ENCODE assay signal across 1 cellular context in the genomic region with DNA sequence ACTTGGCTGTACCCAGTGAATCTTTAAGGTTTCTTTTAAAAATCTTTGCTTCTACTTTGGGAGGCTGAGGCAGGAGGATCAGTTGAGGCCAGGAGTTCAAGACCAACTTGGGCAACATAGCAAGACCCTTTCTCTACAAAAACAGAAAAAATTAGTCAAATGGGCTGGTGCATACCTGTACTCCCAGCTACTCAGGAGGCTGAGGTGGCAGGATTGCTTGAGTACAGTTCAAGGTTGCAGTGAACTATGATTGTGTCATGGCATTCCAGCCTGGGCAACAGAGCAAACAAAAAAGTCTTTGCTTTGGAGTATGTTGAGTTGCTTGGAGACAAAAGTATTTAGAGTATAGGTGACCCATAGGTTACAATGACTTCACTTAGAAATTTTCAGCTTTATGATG.
TF ChIP-seq lines count a peak whose summit lies in the region.

No MANE protein-coding gene starts in this region.

TF ChIP-seq in HepG2, 621 proteins besides CTCF, POLR2A, EP300 and RAD21 (continued from another document and continues in another):
- TF ChIP-seq AHR (CRISPR knock-in tag; IDR thresholded peaks at IDR 0.05) (no peak), RBM39 (IDR thresholded peaks at IDR 0.05; ENCODE audit: low read depth, low read length, poor library complexity, severe bottlenecking) (no peak), ZNF296 (CRISPR knock-in tag; conservative IDR thresholded peaks at IDR 0.05) (no peak), TCF7 (IDR thresholded peaks at IDR 0.05; ENCODE audit: low read depth) (0 out of 2 replicates have a peak, but pooled peaks have one; percentile 32), SMC3 (IDR thresholded peaks at IDR 0.05; ENCODE audit: low read length) (peak; percentile 49), EEA1 (CRISPR knock-in tag; IDR thresholded peaks at IDR 0.05; ENCODE audit: borderline replicate concordance) (no peak), PAWR (CRISPR knock-in tag; IDR thresholded peaks at IDR 0.05; ENCODE audit: borderline replicate concordance) (no peak), ZNF20 (CRISPR knock-in tag; IDR thresholded peaks at IDR 0.05) (no peak), ZMYM3 (CRISPR knock-in tag; IDR thresholded peaks at IDR 0.05) (peak; percentile 87), ZNF17 (CRISPR knock-in tag; IDR thresholded peaks at IDR 0.05) (no peak), ZNF773 (CRISPR knock-in tag; IDR thresholded peaks at IDR 0.05; ENCODE audit: borderline replicate concordance) (no peak), ZNF670 (CRISPR knock-in tag; IDR thresholded peaks at IDR 0.05; ENCODE audit: borderline replicate concordance) (no peak), ASH2L (IDR thresholded peaks at IDR 0.05; ENCODE audit: insufficient read length, low read depth, low read length) (peak; percentile 63), NR2F2 (IDR thresholded peaks at IDR 0.05; ENCODE audit: borderline replicate concordance, low read depth) (peak; percentile 58), NONO (IDR thresholded peaks at IDR 0.05) (no peak), NONO (CRISPR knock-in tag; conservative IDR thresholded peaks at IDR 0.05) (peak; percentile 53), MAFF (IDR thresholded peaks at IDR 0.05; ENCODE audit: low read depth, low read length) (peak; percentile 68), REPIN1 (CRISPR knock-in tag; IDR thresholded peaks at IDR 0.05; ENCODE audit: borderline replicate concordance, low read depth) (peak; percentile 53; the same call in 1 of the 2 replicates), RFXAP (CRISPR knock-in tag; IDR thresholded peaks at IDR 0.05; ENCODE audit: borderline replicate concordance) (0 out of 2 replicates have a peak, but pooled peaks have one; percentile 31), ARNT (IDR thresholded peaks at IDR 0.05) (no peak), ZNF431 (CRISPR knock-in tag; IDR thresholded peaks at IDR 0.05; ENCODE audit: borderline replicate concordance, low read depth) (no peak), ZNF883 (CRISPR knock-in tag; IDR thresholded peaks at IDR 0.05; ENCODE audit: not compliant biosample characterization) (no peak), SRSF1 (optimal IDR thresholded peaks at IDR 0.05; ENCODE audit: low read depth, low read length) (no peak), ZNF124 (CRISPR knock-in tag; IDR thresholded peaks at IDR 0.05) (peak; percentile 80; the same call in 1 of the 2 replicates), RBAK (CRISPR knock-in tag; IDR thresholded peaks at IDR 0.05) (no peak), ZBTB1 (CRISPR knock-in tag; IDR thresholded peaks at IDR 0.05; ENCODE audit: borderline replicate concordance) (no peak), ZNF333 (CRISPR knock-in tag; IDR thresholded peaks at IDR 0.05; ENCODE audit: borderline replicate concordance) (no peak), KDM6A (CRISPR knock-in tag; IDR thresholded peaks at IDR 0.05; ENCODE audit: low read depth) (peak; percentile 72), GATAD2A (CRISPR knock-in tag; IDR thresholded peaks at IDR 0.05) (peak; percentile 93), ZSCAN30 (CRISPR knock-in tag; IDR thresholded peaks at IDR 0.05) (no peak)
- TF ChIP-seq, protein P1, sequence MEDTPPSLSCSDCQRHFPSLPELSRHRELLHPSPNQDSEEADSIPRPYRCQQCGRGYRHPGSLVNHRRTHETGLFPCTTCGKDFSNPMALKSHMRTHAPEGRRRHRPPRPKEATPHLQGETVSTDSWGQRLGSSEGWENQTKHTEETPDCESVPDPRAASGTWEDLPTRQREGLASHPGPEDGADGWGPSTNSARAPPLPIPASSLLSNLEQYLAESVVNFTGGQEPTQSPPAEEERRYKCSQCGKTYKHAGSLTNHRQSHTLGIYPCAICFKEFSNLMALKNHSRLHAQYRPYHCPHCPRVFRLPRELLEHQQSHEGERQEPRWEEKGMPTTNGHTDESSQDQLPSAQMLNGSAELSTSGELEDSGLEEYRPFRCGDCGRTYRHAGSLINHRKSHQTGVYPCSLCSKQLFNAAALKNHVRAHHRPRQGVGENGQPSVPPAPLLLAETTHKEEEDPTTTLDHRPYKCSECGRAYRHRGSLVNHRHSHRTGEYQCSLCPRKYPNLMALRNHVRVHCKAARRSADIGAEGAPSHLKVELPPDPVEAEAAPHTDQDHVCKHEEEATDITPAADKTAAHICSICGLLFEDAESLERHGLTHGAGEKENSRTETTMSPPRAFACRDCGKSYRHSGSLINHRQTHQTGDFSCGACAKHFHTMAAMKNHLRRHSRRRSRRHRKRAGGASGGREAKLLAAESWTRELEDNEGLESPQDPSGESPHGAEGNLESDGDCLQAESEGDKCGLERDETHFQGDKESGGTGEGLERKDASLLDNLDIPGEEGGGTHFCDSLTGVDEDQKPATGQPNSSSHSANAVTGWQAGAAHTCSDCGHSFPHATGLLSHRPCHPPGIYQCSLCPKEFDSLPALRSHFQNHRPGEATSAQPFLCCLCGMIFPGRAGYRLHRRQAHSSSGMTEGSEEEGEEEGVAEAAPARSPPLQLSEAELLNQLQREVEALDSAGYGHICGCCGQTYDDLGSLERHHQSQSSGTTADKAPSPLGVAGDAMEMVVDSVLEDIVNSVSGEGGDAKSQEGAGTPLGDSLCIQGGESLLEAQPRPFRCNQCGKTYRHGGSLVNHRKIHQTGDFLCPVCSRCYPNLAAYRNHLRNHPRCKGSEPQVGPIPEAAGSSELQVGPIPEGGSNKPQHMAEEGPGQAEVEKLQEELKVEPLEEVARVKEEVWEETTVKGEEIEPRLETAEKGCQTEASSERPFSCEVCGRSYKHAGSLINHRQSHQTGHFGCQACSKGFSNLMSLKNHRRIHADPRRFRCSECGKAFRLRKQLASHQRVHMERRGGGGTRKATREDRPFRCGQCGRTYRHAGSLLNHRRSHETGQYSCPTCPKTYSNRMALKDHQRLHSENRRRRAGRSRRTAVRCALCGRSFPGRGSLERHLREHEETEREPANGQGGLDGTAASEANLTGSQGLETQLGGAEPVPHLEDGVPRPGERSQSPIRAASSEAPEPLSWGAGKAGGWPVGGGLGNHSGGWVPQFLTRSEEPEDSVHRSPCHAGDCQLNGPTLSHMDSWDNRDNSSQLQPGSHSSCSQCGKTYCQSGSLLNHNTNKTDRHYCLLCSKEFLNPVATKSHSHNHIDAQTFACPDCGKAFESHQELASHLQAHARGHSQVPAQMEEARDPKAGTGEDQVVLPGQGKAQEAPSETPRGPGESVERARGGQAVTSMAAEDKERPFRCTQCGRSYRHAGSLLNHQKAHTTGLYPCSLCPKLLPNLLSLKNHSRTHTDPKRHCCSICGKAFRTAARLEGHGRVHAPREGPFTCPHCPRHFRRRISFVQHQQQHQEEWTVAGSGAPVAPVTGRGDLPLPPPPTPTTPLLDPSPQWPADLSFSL (CRISPR knock-in tag; IDR thresholded peaks at IDR 0.05), result no peak
- TF ChIP-seq, protein P2, sequence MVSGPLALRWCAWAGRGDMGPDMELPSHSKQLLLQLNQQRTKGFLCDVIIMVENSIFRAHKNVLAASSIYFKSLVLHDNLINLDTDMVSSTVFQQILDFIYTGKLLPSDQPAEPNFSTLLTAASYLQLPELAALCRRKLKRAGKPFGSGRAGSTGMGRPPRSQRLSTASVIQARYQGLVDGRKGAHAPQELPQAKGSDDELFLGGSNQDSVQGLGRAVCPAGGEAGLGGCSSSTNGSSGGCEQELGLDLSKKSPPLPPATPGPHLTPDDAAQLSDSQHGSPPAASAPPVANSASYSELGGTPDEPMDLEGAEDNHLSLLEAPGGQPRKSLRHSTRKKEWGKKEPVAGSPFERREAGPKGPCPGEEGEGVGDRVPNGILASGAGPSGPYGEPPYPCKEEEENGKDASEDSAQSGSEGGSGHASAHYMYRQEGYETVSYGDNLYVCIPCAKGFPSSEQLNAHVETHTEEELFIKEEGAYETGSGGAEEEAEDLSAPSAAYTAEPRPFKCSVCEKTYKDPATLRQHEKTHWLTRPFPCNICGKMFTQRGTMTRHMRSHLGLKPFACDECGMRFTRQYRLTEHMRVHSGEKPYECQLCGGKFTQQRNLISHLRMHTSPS (CRISPR knock-in tag; IDR thresholded peaks at IDR 0.05; ENCODE audit: low read depth), result peak; percentile 71; the same call in 1 of the 2 replicates
- TF ChIP-seq, protein P3, sequence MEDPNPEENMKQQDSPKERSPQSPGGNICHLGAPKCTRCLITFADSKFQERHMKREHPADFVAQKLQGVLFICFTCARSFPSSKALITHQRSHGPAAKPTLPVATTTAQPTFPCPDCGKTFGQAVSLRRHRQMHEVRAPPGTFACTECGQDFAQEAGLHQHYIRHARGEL (CRISPR knock-in tag; IDR thresholded peaks at IDR 0.05), result no peak
- TF ChIP-seq, protein P4, sequence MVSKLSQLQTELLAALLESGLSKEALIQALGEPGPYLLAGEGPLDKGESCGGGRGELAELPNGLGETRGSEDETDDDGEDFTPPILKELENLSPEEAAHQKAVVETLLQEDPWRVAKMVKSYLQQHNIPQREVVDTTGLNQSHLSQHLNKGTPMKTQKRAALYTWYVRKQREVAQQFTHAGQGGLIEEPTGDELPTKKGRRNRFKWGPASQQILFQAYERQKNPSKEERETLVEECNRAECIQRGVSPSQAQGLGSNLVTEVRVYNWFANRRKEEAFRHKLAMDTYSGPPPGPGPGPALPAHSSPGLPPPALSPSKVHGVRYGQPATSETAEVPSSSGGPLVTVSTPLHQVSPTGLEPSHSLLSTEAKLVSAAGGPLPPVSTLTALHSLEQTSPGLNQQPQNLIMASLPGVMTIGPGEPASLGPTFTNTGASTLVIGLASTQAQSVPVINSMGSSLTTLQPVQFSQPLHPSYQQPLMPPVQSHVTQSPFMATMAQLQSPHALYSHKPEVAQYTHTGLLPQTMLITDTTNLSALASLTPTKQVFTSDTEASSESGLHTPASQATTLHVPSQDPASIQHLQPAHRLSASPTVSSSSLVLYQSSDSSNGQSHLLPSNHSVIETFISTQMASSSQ (IDR thresholded peaks at IDR 0.05; ENCODE audit: low read depth), result no peak
- TF ChIP-seq, protein P4 (CRISPR knock-in tag; IDR thresholded peaks at IDR 0.05; ENCODE audit: borderline replicate concordance), result no peak
- TF ChIP-seq, protein P5, sequence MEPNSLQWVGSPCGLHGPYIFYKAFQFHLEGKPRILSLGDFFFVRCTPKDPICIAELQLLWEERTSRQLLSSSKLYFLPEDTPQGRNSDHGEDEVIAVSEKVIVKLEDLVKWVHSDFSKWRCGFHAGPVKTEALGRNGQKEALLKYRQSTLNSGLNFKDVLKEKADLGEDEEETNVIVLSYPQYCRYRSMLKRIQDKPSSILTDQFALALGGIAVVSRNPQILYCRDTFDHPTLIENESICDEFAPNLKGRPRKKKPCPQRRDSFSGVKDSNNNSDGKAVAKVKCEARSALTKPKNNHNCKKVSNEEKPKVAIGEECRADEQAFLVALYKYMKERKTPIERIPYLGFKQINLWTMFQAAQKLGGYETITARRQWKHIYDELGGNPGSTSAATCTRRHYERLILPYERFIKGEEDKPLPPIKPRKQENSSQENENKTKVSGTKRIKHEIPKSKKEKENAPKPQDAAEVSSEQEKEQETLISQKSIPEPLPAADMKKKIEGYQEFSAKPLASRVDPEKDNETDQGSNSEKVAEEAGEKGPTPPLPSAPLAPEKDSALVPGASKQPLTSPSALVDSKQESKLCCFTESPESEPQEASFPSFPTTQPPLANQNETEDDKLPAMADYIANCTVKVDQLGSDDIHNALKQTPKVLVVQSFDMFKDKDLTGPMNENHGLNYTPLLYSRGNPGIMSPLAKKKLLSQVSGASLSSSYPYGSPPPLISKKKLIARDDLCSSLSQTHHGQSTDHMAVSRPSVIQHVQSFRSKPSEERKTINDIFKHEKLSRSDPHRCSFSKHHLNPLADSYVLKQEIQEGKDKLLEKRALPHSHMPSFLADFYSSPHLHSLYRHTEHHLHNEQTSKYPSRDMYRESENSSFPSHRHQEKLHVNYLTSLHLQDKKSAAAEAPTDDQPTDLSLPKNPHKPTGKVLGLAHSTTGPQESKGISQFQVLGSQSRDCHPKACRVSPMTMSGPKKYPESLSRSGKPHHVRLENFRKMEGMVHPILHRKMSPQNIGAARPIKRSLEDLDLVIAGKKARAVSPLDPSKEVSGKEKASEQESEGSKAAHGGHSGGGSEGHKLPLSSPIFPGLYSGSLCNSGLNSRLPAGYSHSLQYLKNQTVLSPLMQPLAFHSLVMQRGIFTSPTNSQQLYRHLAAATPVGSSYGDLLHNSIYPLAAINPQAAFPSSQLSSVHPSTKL (CRISPR knock-in tag; IDR thresholded peaks at IDR 0.05), result peak; percentile 92
- TF ChIP-seq, protein P6, sequence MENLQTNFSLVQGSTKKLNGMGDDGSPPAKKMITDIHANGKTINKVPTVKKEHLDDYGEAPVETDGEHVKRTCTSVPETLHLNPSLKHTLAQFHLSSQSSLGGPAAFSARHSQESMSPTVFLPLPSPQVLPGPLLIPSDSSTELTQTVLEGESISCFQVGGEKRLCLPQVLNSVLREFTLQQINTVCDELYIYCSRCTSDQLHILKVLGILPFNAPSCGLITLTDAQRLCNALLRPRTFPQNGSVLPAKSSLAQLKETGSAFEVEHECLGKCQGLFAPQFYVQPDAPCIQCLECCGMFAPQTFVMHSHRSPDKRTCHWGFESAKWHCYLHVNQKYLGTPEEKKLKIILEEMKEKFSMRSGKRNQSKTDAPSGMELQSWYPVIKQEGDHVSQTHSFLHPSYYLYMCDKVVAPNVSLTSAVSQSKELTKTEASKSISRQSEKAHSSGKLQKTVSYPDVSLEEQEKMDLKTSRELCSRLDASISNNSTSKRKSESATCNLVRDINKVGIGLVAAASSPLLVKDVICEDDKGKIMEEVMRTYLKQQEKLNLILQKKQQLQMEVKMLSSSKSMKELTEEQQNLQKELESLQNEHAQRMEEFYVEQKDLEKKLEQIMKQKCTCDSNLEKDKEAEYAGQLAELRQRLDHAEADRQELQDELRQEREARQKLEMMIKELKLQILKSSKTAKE (CRISPR knock-in tag; IDR thresholded peaks at IDR 0.05; ENCODE audit: borderline replicate concordance), result 0 out of 2 replicates have a peak, but pooled peaks have one; percentile 30
- TF ChIP-seq, protein P7, sequence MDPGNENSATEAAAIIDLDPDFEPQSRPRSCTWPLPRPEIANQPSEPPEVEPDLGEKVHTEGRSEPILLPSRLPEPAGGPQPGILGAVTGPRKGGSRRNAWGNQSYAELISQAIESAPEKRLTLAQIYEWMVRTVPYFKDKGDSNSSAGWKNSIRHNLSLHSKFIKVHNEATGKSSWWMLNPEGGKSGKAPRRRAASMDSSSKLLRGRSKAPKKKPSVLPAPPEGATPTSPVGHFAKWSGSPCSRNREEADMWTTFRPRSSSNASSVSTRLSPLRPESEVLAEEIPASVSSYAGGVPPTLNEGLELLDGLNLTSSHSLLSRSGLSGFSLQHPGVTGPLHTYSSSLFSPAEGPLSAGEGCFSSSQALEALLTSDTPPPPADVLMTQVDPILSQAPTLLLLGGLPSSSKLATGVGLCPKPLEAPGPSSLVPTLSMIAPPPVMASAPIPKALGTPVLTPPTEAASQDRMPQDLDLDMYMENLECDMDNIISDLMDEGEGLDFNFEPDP (CRISPR knock-in tag; conservative IDR thresholded peaks at IDR 0.05), result no peak
